16 cellular contexts compared by ENCODE assay signal in the genomic region with DNA sequence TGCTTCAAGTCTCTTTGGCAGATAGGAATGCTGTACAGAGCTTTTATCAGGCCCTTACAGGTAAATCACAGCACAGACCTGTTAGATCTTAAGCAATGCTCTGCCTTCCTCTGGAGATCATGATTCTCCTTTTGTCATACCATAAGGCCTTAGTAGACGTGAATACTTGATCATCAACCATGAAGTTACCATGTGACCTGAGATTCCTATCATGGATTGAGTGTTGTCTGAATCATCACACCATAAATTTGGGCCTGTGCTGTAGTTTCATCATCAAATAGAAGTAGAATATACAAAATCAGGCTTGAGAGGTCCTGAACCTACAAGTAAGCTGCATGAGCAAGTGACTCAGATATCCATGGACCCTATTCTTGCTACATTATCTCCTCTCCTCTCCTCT.
"Had no signal": no experiment of that assay in that cellular context is flagged by ENCODE, and none has a peak within 500 bp of the region (broad histone marks: within the 10 kb centered on the region; RNA-seq: fewer than 3 reads in every experiment).

No MANE protein-coding gene starts in this region.

- H3K4me3 ChIP-seq: esophagus squamous epithelium, gastroesophageal sphincter, heart right ventricle, lower lobe of right lung, thoracic aorta, upper lobe of right lung had no signal

- H3K27ac ChIP-seq: esophagus squamous epithelium, gastroesophageal sphincter, heart right ventricle, lower lobe of right lung, thoracic aorta, upper lobe of right lung, WERI-Rb-1 had no signal

- DNase-seq: activated CD4-positive, alpha-beta T cell treated with anti-CD3 and anti-CD28 coated beads, Interleukin-2, amount 50 U/mL, for 48 hours; activated CD8-positive, alpha-beta memory T cell treated with anti-CD3 and anti-CD28 coated beads, Interleukin-2, amount 10 ng/mL, durations not matched to agents 7 days and 5 days; activated naive CD4-positive, alpha-beta T cell treated with anti-CD3 and anti-CD28 coated beads, Interleukin-2, amount 10 ng/mL, durations not matched to agents 7 days and 5 days; activated T-cell treated with anti-CD3 and anti-CD28 coated beads, Interleukin-2, amount 50 U/mL, for 1 hour; esophagus squamous epithelium; heart right ventricle; left colon; lower lobe of right lung; midbrain; upper lobe of right lung; WERI-Rb-1 had no signal

- H3K27me3 ChIP-seq: esophagus squamous epithelium, gastroesophageal sphincter, heart right ventricle, upper lobe of right lung had no signal

- FAIRE-seq: colon, endometrium had no signal

- H3K9me3 ChIP-seq: esophagus squamous epithelium, gastroesophageal sphincter, lower lobe of right lung, thoracic aorta, upper lobe of right lung had no signal

- ATAC-seq: activated CD8-positive, alpha-beta memory T cell treated with anti-CD3 and anti-CD28 coated beads, Interleukin-2, amount 10 ng/mL, durations not matched to agents 7 days and 5 days; gastroesophageal sphincter; heart right ventricle; left colon; lower lobe of right lung; stimulated activated effector memory CD8-positive, alpha-beta T cell treated with anti-CD3 and anti-CD28 coated beads, Interleukin-12 subunit alpha, Interleukin-12 subunit beta, amount 100 ng/mL, for 72 hours; upper lobe of right lung had no signal

- H3K4me1 ChIP-seq: esophagus squamous epithelium, gastroesophageal sphincter, heart right ventricle, lower lobe of right lung, upper lobe of right lung had no signal

- H3K36me3 ChIP-seq: esophagus squamous epithelium, gastroesophageal sphincter, heart right ventricle, lower lobe of right lung, thoracic aorta, upper lobe of right lung, WERI-Rb-1 had no signal
